8 cellular contexts compared by ENCODE assay signal in genomic region chr9:105245720-105246161, GRCh38. TPM values are rescaled to one million over a fixed set of nuclear protein-coding genes. Genes with fewer than 3 reads are reported as not detected.
DNase-seq lines count a peak whose midpoint lies in the region; ATAC-seq and TF ChIP-seq lines count a peak whose summit lies in the region.

No MANE protein-coding gene starts in this region.

- POLR2A ChIA-PET in AG04450 (lab: Yijun Ruan, JAX), result interaction anchor here (1.1 kb wide), 1 partner anchor 318 kb away, joined by 3 read pairs; no protein-coding TSS in a partner anchor

- peak overlapping the region; percentile 89 for H3K9ac ChIP-seq in HUES48 (ENCODE audit: low read depth, low read length)
- H3K9ac ChIP-seq in muscle layer of colon (ENCODE audit: low read length), result peak overlapping the region; percentile 72

- CTCF ChIA-PET in AG04450 (lab: Charles Lee), result interaction anchor here (1.2 kb wide), 1 partner anchor 382 kb away, joined by 4 read pairs; no protein-coding TSS in a partner anchor

- H3K27me3 ChIP-seq in AG04450 (ENCODE audit: control insufficient read depth, insufficient read depth, low read length), result no peaks in the 10 kb centered on the region
- H3K27me3 ChIP-seq in HUES48 (ENCODE audit: control insufficient read depth, insufficient read depth, low read length), result no peaks in the 10 kb centered on the region
- no peaks in the 10 kb centered on the region for H3K27me3 ChIP-seq in muscle layer of colon (ENCODE audit: control insufficient read depth in 1 of 2, insufficient read depth in 2 of 2, low read length in 2 of 2)

- no peak for DNase-seq in AG04450 (ENCODE audit: low read depth, low spot score)
- DNase-seq in choroid plexus epithelial cell (ENCODE audit: low read depth), result no peak
- DNase-seq in medulla oblongata (ENCODE audit: extremely low spot score), result no peak
- no peak for DNase-seq in activated effector memory CD4-positive, alpha-beta T cell treated with anti-CD3 and anti-CD28 coated beads, Interleukin-2, amount 50 U/mL, for 16 hours
- DNase-seq in NOMO-1 treated with dmso at 0.1 percent for 144 hours (lab: John Stamatoyannopoulos, UW; ENCODE audit: unreplicated experiment), result no peak

- TF ChIP-seq CTCF in AG04450 (IDR thresholded peaks at IDR 0.05; ENCODE audit: low read depth, low read length) (no peak), choroid plexus epithelial cell (conservative IDR thresholded peaks at IDR 0.05; ENCODE audit: low read depth, low read length) (no peak)

- H3K9me3 ChIP-seq in AG04450 (ENCODE audit: control insufficient read depth, insufficient read depth, low read length) (no peaks in the 10 kb centered on the region; the same call in 1 of the 2 replicates), HUES48 (ENCODE audit: control insufficient read depth, insufficient read depth, low read length) (no peaks in the 10 kb centered on the region), muscle layer of colon (ENCODE audit: low read length) (no peaks in the 10 kb centered on the region)

- peaks cover 69% of the 10 kb centered on the region for H3K4me1 ChIP-seq in HUES48 (ENCODE audit: control insufficient read depth, insufficient read depth, low read length)
- H3K4me1 ChIP-seq in muscle layer of colon (ENCODE audit: insufficient read depth, low read length), result peaks cover 28% of the 10 kb centered on the region

- H3K27ac ChIP-seq in AG04450 (ENCODE audit: low read depth, low read length) (peak overlapping the region; percentile 25), HUES48 (ENCODE audit: low read depth, low read length) (peak overlapping the region; percentile 86), muscle layer of colon (ENCODE audit: low read depth, low read length) (peak overlapping the region; percentile 90)

- H3K4me3 ChIP-seq in AG04450 (ENCODE audit: low read depth, low read length) (peak overlapping the region; percentile 84), HUES48 (ENCODE audit: low read depth, low read length) (peak overlapping the region; percentile 81), choroid plexus epithelial cell (ENCODE audit: low read depth, low read length) (peak overlapping the region; percentile 73), muscle layer of colon (ENCODE audit: low read depth in 1 of 2, low read length in 2 of 2) (peak overlapping the region; percentile 83 to 90)

- ATAC-seq in HG03095 (IDR thresholded peaks at IDR 0.05; ENCODE audit: unreplicated experiment), result no peak

- H3K36me3 ChIP-seq in HUES48 (ENCODE audit: control insufficient read depth, insufficient read depth, low read length) (no peaks in the 10 kb centered on the region), muscle layer of colon (ENCODE audit: insufficient read depth, low read length) (no peaks in the 10 kb centered on the region)

RNA-seq across cellular contexts. Expression of gene SLC44A1, which starts 1.3 kb away (rescaled TPM):
- polyA plus RNA-seq in AG04450 (2011; rRNA removed), result 15.6 and 16.6 TPM in 2 replicates
- polyA minus RNA-seq in AG04450 (2011; rRNA and poly(A)+ RNA removed), result 21.7 and 31.9 TPM in 2 replicates

Comparison
In these comparisons a context has a peak if more than half of its experiments do, and no peak if none do; other contexts are left out.
1. H3K27ac ChIP-seq: peak in every context shown above with its lines; median percentile 90 in muscle layer of colon; 86 in HUES48; 25 in AG04450.